1 cellular context compared by ENCODE assay signal in the genomic region with DNA sequence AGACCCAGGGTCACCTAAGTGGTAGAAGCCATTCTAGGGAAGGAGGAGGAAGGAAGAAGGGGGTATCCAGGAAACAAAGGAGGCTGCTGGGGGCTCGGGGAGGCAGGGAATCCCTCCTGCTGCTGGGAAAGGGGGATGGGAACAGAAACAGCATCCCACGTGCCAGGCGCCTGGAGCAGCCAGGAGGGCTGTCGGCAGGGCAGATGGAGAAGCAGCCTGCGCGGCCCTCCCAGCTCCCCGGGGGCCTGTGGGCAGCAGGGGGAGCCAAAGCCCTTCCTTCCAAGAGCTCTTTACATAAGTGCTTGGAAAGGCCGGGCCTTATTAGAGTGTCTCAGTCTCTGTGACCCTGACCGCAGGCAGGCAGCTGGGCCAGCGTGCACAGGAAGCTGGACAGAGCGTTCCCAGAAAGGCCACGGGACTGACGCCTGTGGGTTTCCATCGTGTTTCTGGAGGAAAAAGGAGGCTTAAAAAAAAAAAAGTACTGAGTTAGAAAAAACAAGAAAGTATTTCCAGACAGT.
A peak's percentile ranks its signal among the peaks of the same experiment; 100 is the strongest.
TF ChIP-seq lines count a peak whose summit lies in the region.

No MANE protein-coding gene starts in this region.

TF ChIP-seq in HepG2, 621 proteins besides CTCF, POLR2A, EP300 and RAD21 (continues in another document):
- TF ChIP-seq ZFY (CRISPR knock-in tag; IDR thresholded peaks at IDR 0.05) (peak; percentile 67), NR1H2 (CRISPR knock-in tag; IDR thresholded peaks at IDR 0.05; ENCODE audit: borderline replicate concordance, low read depth) (no peak), RXRA (CRISPR knock-in tag; IDR thresholded peaks at IDR 0.05) (peak; percentile 56), BCL6 (CRISPR knock-in tag; IDR thresholded peaks at IDR 0.05) (peak; percentile 74), BORCS8-MEF2B (CRISPR knock-in tag; IDR thresholded peaks at IDR 0.05) (peak; percentile 46; the same call in 1 of the 2 replicates), GABPB1 (CRISPR knock-in tag; IDR thresholded peaks at IDR 0.05) (peak; percentile 63), ERF (CRISPR knock-in tag; IDR thresholded peaks at IDR 0.05) (0 out of 2 replicates have a peak, but pooled peaks have one; percentile 57), NCOR1 (IDR thresholded peaks at IDR 0.05; ENCODE audit: borderline replicate concordance, low read length) (no peak), SMAD1 (CRISPR knock-in tag; IDR thresholded peaks at IDR 0.05; ENCODE audit: borderline replicate concordance, low read depth) (no peak), ZNF12 (CRISPR knock-in tag; IDR thresholded peaks at IDR 0.05) (peak; percentile 34; the same call in 1 of the 2 replicates), KAT8 (CRISPR knock-in tag; IDR thresholded peaks at IDR 0.05) (peak; percentile 55), GFI1 (CRISPR knock-in tag; IDR thresholded peaks at IDR 0.05; ENCODE audit: borderline replicate concordance) (no peak), SALL1 (CRISPR knock-in tag; IDR thresholded peaks at IDR 0.05) (peak; percentile 62; the same call in 1 of the 2 replicates), MTF1 (CRISPR knock-in tag; IDR thresholded peaks at IDR 0.05) (no peak), MIXL1 (CRISPR knock-in tag; IDR thresholded peaks at IDR 0.05) (0 out of 2 replicates have a peak, but pooled peaks have one; percentile 32), CBFB (CRISPR knock-in tag; IDR thresholded peaks at IDR 0.05) (peak; percentile 27; the same call in 1 of the 2 replicates), HMG20A (CRISPR knock-in tag; IDR thresholded peaks at IDR 0.05; ENCODE audit: borderline replicate concordance) (no peak)
- TF ChIP-seq, protein P1, sequence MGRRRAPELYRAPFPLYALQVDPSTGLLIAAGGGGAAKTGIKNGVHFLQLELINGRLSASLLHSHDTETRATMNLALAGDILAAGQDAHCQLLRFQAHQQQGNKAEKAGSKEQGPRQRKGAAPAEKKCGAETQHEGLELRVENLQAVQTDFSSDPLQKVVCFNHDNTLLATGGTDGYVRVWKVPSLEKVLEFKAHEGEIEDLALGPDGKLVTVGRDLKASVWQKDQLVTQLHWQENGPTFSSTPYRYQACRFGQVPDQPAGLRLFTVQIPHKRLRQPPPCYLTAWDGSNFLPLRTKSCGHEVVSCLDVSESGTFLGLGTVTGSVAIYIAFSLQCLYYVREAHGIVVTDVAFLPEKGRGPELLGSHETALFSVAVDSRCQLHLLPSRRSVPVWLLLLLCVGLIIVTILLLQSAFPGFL (CRISPR knock-in tag; IDR thresholded peaks at IDR 0.05) = no peak
- TF ChIP-seq, protein P2, sequence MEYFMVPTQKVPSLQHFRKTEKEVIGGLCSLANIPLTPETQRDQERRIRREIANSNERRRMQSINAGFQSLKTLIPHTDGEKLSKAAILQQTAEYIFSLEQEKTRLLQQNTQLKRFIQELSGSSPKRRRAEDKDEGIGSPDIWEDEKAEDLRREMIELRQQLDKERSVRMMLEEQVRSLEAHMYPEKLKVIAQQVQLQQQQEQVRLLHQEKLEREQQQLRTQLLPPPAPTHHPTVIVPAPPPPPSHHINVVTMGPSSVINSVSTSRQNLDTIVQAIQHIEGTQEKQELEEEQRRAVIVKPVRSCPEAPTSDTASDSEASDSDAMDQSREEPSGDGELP (IDR thresholded peaks at IDR 0.05; ENCODE audit: borderline replicate concordance, low read depth) = peak; percentile 64; the same call in 1 of the 2 replicates
- TF ChIP-seq, protein P3, sequence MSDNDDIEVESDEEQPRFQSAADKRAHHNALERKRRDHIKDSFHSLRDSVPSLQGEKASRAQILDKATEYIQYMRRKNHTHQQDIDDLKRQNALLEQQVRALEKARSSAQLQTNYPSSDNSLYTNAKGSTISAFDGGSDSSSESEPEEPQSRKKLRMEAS (IDR thresholded peaks at IDR 0.05) = peak; percentile 30; the same call in 1 of the 2 replicates
- TF ChIP-seq, protein P4, sequence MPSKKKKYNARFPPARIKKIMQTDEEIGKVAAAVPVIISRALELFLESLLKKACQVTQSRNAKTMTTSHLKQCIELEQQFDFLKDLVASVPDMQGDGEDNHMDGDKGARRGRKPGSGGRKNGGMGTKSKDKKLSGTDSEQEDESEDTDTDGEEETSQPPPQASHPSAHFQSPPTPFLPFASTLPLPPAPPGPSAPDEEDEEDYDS (CRISPR knock-in tag; IDR thresholded peaks at IDR 0.05) = peak; percentile 47; the same call in 1 of the 2 replicates
- TF ChIP-seq, protein P5, sequence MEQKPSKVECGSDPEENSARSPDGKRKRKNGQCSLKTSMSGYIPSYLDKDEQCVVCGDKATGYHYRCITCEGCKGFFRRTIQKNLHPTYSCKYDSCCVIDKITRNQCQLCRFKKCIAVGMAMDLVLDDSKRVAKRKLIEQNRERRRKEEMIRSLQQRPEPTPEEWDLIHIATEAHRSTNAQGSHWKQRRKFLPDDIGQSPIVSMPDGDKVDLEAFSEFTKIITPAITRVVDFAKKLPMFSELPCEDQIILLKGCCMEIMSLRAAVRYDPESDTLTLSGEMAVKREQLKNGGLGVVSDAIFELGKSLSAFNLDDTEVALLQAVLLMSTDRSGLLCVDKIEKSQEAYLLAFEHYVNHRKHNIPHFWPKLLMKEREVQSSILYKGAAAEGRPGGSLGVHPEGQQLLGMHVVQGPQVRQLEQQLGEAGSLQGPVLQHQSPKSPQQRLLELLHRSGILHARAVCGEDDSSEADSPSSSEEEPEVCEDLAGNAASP (CRISPR knock-in tag; IDR thresholded peaks at IDR 0.05; ENCODE audit: borderline replicate concordance) = no peak
- TF ChIP-seq, protein P6, sequence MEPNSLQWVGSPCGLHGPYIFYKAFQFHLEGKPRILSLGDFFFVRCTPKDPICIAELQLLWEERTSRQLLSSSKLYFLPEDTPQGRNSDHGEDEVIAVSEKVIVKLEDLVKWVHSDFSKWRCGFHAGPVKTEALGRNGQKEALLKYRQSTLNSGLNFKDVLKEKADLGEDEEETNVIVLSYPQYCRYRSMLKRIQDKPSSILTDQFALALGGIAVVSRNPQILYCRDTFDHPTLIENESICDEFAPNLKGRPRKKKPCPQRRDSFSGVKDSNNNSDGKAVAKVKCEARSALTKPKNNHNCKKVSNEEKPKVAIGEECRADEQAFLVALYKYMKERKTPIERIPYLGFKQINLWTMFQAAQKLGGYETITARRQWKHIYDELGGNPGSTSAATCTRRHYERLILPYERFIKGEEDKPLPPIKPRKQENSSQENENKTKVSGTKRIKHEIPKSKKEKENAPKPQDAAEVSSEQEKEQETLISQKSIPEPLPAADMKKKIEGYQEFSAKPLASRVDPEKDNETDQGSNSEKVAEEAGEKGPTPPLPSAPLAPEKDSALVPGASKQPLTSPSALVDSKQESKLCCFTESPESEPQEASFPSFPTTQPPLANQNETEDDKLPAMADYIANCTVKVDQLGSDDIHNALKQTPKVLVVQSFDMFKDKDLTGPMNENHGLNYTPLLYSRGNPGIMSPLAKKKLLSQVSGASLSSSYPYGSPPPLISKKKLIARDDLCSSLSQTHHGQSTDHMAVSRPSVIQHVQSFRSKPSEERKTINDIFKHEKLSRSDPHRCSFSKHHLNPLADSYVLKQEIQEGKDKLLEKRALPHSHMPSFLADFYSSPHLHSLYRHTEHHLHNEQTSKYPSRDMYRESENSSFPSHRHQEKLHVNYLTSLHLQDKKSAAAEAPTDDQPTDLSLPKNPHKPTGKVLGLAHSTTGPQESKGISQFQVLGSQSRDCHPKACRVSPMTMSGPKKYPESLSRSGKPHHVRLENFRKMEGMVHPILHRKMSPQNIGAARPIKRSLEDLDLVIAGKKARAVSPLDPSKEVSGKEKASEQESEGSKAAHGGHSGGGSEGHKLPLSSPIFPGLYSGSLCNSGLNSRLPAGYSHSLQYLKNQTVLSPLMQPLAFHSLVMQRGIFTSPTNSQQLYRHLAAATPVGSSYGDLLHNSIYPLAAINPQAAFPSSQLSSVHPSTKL (CRISPR knock-in tag; IDR thresholded peaks at IDR 0.05) = peak; percentile 23; the same call in 1 of the 2 replicates
- TF ChIP-seq, protein P7, sequence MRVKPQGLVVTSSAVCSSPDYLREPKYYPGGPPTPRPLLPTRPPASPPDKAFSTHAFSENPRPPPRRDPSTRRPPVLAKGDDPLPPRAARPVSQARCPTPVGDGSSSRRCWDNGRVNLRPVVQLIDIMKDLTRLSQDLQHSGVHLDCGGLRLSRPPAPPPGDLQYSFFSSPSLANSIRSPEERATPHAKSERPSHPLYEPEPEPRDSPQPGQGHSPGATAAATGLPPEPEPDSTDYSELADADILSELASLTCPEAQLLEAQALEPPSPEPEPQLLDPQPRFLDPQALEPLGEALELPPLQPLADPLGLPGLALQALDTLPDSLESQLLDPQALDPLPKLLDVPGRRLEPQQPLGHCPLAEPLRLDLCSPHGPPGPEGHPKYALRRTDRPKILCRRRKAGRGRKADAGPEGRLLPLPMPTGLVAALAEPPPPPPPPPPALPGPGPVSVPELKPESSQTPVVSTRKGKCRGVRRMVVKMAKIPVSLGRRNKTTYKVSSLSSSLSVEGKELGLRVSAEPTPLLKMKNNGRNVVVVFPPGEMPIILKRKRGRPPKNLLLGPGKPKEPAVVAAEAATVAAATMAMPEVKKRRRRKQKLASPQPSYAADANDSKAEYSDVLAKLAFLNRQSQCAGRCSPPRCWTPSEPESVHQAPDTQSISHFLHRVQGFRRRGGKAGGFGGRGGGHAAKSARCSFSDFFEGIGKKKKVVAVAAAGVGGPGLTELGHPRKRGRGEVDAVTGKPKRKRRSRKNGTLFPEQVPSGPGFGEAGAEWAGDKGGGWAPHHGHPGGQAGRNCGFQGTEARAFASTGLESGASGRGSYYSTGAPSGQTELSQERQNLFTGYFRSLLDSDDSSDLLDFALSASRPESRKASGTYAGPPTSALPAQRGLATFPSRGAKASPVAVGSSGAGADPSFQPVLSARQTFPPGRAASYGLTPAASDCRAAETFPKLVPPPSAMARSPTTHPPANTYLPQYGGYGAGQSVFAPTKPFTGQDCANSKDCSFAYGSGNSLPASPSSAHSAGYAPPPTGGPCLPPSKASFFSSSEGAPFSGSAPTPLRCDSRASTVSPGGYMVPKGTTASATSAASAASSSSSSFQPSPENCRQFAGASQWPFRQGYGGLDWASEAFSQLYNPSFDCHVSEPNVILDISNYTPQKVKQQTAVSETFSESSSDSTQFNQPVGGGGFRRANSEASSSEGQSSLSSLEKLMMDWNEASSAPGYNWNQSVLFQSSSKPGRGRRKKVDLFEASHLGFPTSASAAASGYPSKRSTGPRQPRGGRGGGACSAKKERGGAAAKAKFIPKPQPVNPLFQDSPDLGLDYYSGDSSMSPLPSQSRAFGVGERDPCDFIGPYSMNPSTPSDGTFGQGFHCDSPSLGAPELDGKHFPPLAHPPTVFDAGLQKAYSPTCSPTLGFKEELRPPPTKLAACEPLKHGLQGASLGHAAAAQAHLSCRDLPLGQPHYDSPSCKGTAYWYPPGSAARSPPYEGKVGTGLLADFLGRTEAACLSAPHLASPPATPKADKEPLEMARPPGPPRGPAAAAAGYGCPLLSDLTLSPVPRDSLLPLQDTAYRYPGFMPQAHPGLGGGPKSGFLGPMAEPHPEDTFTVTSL (CRISPR knock-in tag; IDR thresholded peaks at IDR 0.05; ENCODE audit: borderline replicate concordance) = 0 out of 2 replicates have a peak, but pooled peaks have one; percentile 10
- TF ChIP-seq, protein P8, sequence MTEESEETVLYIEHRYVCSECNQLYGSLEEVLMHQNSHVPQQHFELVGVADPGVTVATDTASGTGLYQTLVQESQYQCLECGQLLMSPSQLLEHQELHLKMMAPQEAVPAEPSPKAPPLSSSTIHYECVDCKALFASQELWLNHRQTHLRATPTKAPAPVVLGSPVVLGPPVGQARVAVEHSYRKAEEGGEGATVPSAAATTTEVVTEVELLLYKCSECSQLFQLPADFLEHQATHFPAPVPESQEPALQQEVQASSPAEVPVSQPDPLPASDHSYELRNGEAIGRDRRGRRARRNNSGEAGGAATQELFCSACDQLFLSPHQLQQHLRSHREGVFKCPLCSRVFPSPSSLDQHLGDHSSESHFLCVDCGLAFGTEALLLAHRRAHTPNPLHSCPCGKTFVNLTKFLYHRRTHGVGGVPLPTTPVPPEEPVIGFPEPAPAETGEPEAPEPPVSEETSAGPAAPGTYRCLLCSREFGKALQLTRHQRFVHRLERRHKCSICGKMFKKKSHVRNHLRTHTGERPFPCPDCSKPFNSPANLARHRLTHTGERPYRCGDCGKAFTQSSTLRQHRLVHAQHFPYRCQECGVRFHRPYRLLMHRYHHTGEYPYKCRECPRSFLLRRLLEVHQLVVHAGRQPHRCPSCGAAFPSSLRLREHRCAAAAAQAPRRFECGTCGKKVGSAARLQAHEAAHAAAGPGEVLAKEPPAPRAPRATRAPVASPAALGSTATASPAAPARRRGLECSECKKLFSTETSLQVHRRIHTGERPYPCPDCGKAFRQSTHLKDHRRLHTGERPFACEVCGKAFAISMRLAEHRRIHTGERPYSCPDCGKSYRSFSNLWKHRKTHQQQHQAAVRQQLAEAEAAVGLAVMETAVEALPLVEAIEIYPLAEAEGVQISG (CRISPR knock-in tag; IDR thresholded peaks at IDR 0.05) = peak; percentile 77
- TF ChIP-seq, protein P9, sequence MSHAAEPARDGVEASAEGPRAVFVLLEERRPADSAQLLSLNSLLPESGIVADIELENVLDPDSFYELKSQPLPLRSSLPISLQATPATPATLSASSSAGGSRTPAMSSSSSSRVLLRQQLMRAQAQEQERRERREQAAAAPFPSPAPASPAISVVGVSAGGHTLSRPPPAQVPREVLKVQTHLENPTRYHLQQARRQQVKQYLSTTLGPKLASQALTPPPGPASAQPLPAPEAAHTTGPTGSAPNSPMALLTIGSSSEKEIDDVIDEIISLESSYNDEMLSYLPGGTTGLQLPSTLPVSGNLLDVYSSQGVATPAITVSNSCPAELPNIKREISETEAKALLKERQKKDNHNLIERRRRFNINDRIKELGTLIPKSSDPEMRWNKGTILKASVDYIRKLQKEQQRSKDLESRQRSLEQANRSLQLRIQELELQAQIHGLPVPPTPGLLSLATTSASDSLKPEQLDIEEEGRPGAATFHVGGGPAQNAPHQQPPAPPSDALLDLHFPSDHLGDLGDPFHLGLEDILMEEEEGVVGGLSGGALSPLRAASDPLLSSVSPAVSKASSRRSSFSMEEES (CRISPR knock-in tag; IDR thresholded peaks at IDR 0.05) = 0 out of 2 replicates have a peak, but pooled peaks have one; percentile 16
- TF ChIP-seq, protein P10, sequence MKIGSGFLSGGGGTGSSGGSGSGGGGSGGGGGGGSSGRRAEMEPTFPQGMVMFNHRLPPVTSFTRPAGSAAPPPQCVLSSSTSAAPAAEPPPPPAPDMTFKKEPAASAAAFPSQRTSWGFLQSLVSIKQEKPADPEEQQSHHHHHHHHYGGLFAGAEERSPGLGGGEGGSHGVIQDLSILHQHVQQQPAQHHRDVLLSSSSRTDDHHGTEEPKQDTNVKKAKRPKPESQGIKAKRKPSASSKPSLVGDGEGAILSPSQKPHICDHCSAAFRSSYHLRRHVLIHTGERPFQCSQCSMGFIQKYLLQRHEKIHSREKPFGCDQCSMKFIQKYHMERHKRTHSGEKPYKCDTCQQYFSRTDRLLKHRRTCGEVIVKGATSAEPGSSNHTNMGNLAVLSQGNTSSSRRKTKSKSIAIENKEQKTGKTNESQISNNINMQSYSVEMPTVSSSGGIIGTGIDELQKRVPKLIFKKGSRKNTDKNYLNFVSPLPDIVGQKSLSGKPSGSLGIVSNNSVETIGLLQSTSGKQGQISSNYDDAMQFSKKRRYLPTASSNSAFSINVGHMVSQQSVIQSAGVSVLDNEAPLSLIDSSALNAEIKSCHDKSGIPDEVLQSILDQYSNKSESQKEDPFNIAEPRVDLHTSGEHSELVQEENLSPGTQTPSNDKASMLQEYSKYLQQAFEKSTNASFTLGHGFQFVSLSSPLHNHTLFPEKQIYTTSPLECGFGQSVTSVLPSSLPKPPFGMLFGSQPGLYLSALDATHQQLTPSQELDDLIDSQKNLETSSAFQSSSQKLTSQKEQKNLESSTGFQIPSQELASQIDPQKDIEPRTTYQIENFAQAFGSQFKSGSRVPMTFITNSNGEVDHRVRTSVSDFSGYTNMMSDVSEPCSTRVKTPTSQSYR (CRISPR knock-in tag; IDR thresholded peaks at IDR 0.05; ENCODE audit: borderline replicate concordance) = 0 out of 2 replicates have a peak, but pooled peaks have one; percentile 30
- TF ChIP-seq, protein P11, sequence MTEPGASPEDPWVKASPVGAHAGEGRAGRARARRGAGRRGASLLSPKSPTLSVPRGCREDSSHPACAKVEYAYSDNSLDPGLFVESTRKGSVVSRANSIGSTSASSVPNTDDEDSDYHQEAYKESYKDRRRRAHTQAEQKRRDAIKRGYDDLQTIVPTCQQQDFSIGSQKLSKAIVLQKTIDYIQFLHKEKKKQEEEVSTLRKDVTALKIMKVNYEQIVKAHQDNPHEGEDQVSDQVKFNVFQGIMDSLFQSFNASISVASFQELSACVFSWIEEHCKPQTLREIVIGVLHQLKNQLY (CRISPR knock-in tag; IDR thresholded peaks at IDR 0.05) = 0 out of 2 replicates have a peak, but pooled peaks have one; percentile 25
